ENCODE assay signal across 8 cellular contexts in genomic region chr2:70978388-70979357, GRCh38. TPM values are rescaled to one million over a fixed set of nuclear protein-coding genes. Genes with fewer than 3 reads are reported as not detected.
A peak's percentile ranks its signal among the peaks of the same experiment; 100 is the strongest.
DNase-seq lines count a peak whose midpoint lies in the region; ATAC-seq, FAIRE-seq and TF ChIP-seq lines count a peak whose summit lies in the region.

TSS of gene ANKRD53 (plus strand) at chr2:70978630. CDS start at chr2:70978646, 16 bp downstream.

- H3K4me3 Mint-ChIP-seq in T-cell: peak within 1 kb of the TSS; percentile 75 to 88 (median 86)

- H4K20me1 ChIP-seq in endothelial cell of umbilical vein (replicated peaks; ENCODE audit: control insufficient read depth, extremely low read depth, insufficient read depth, low read length): no peaks in the 10 kb centered on the region

- peaks cover 15 to 20% (median 18%) of the 10 kb centered on the region in 3 donors for H3K4me1 Mint-ChIP-seq in T-cell

- CTCF ChIA-PET in A673 (lab: Charles Lee): interaction anchor here (0.5 to 1.9 kb wide), 2 partner anchors 23 to 107 kb away, joined by 5 read pairs; no protein-coding TSS in a partner anchor
- CTCF ChIA-PET in T-cell (lab: Charles Lee): interaction anchor here (0.6 to 0.9 kb wide), 3 partner anchors 15 to 858 kb away, joined by 3 to 5 read pairs (median 3); no protein-coding TSS in a partner anchor
- CTCF ChIA-PET in endothelial cell of umbilical vein (lab: Charles Lee): interaction anchor here (0.6 to 3.9 kb wide), 11 partner anchors 13 to 675 kb away, joined by 3 to 49 read pairs (median 4); no protein-coding TSS in a partner anchor

- H3K79me2 ChIP-seq in endothelial cell of umbilical vein (ENCODE audit: control insufficient read depth, insufficient read depth, low read length): no peaks in the 10 kb centered on the region

- DNase-seq in A673 (ENCODE audit: low spot score) (no peak), GM20000 (ENCODE audit: low spot score) (peak; percentile 70), T-cell (peak in 4 of 34 experiments; percentile 14 to 27 (median 20)), endothelial cell of umbilical vein (ENCODE audit: low read depth, low spot score) (peak; percentile 29), midbrain (lab: John Stamatoyannopoulos, UW) (no peak)

- ATAC-seq in T-cell (replicated peaks in 1 of 4): peak in 3 of 4 experiments; percentile 17 to 58 (median 33)
- ATAC-seq in GM18520 (IDR thresholded peaks at IDR 0.05; ENCODE audit: unreplicated experiment): no peak
- no peak for ATAC-seq in GM21737 (IDR thresholded peaks at IDR 0.05; ENCODE audit: unreplicated experiment)

- peak; percentile 36 for TF ChIP-seq POLR2A in endothelial cell of umbilical vein (IDR thresholded peaks at IDR 0.05; ENCODE audit: low read depth, low read length)

- H3K9me3 Mint-ChIP-seq in T-cell: no peaks in the 10 kb centered on the region

- POLR2A ChIA-PET in A673 (lab: Charles Lee; ENCODE audit: low non-redundant PET): no interaction called here
- POLR2A ChIA-PET in T-cell (lab: Charles Lee): interaction anchor here in 1 of 2 donors (0.7 to 0.8 kb wide), 2 partner anchors 23 to 93 kb away, joined by 3 read pairs; no protein-coding TSS in a partner anchor
- POLR2A ChIA-PET in endothelial cell of umbilical vein (lab: Charles Lee): no interaction called here

- BruUV-seq in A673 (replicated peaks; lab: Mats Ljungman, UMichigan) (no TSS peak), endothelial cell of umbilical vein (replicated peaks; lab: Mats Ljungman, UMichigan) (no TSS peak)

- H3K27ac Mint-ChIP-seq in T-cell: peak within 1 kb of the TSS; percentile 81 to 82

- peak; percentile 44 for FAIRE-seq in endothelial cell of umbilical vein (lab: Jason Lieb, UNC)

- intact Hi-C loops in A673 (cut with micrococcal nuclease; ENCODE audit: unreplicated experiment): loop anchor here (10.0 kb wide), 1 partner anchor 114 kb away; no protein-coding TSS in a partner anchor
- intact Hi-C loops in endothelial cell of umbilical vein (cut with micrococcal nuclease): no loop called here

- H3K36me3 Mint-ChIP-seq in T-cell: no peaks in the 10 kb centered on the region

- no peak for TF ChIP-seq CTCF in A673 (conservative IDR thresholded peaks at IDR 0.05; ENCODE audit: low read depth, low read length)
- TF ChIP-seq CTCF in GM20000 (IDR thresholded peaks at IDR 0.05; ENCODE audit: extremely low read depth, missing control alignments): no peak
- no peak for TF ChIP-seq CTCF in endothelial cell of umbilical vein (IDR thresholded peaks at IDR 0.05; ENCODE audit: extremely low read depth in 1 of 2, insufficient read depth in 1 of 2, low read depth in 1 of 2, low read length in 2 of 2)

- H3K27me3 Mint-ChIP-seq in T-cell: peaks cover 0 to 2% of the 10 kb centered on the region in 2 donors

- H3K36me3 ChIP-seq in A673 (ENCODE audit: insufficient read depth, low read length, poor library complexity, severe bottlenecking): no peaks in the 10 kb centered on the region
- no peaks in the 10 kb centered on the region for H3K36me3 ChIP-seq in endothelial cell of umbilical vein (ENCODE audit: control insufficient read depth in 2 of 2, extremely low read depth in 1 of 2, insufficient read depth in 2 of 2, low read length in 2 of 2)
- H3K36me3 ChIP-seq in mucosa of rectum (ENCODE audit: control insufficient read depth in 2 of 2, insufficient read depth in 2 of 2, low read length in 2 of 2): peaks cover 0 to 3% of the 10 kb centered on the region in 2 donors

- peak within 1 kb of the TSS; percentile 78 for H3K4me2 ChIP-seq in endothelial cell of umbilical vein (ENCODE audit: insufficient read depth, low read length)

- no peaks in the 10 kb centered on the region for H3K9me1 ChIP-seq in endothelial cell of umbilical vein (replicated peaks; ENCODE audit: control insufficient read depth, extremely low read depth, insufficient read depth, low read length)

- H3K27ac ChIP-seq in A673 (ENCODE audit: low read depth, low read length, poor library complexity, severe bottlenecking) (peak within 1 kb of the TSS; percentile 22), endothelial cell of umbilical vein (ENCODE audit: insufficient read depth, low read depth, low read length) (peak within 1 kb of the TSS; percentile 85), mucosa of rectum (ENCODE audit: low read depth in 2 of 2, low read length in 2 of 2) (peak within 1 kb of the TSS; percentile 80 to 85)

- H3K9me3 ChIP-seq in A673 (ENCODE audit: low read depth, low read length, poor library complexity, severe bottlenecking): no peaks in the 10 kb centered on the region
- H3K9me3 ChIP-seq in endothelial cell of umbilical vein (replicated peaks; ENCODE audit: control insufficient read depth, insufficient read depth, low read length): no peaks in the 10 kb centered on the region
- H3K9me3 ChIP-seq in mucosa of rectum (ENCODE audit: control insufficient read depth in 2 of 2, low read length in 2 of 2): no peaks in the 10 kb centered on the region

- dilution Hi-C loops in endothelial cell of umbilical vein (cut with MboI; ENCODE audit: extremely low pct_ligation_motif_present, low sequenced_read_pairs): no loop called here

- H3K4me1 ChIP-seq in A673 (ENCODE audit: insufficient read depth, low read length, poor library complexity, severe bottlenecking) (peaks cover 4% of the 10 kb centered on the region), endothelial cell of umbilical vein (ENCODE audit: control insufficient read depth, extremely low read depth, insufficient read depth, low read length) (peaks cover 13% of the 10 kb centered on the region), mucosa of rectum (ENCODE audit: control insufficient read depth in 2 of 2, insufficient read depth in 2 of 2, low read length in 2 of 2) (peaks cover 6 to 11% of the 10 kb centered on the region in 2 donors)

- H3K9ac ChIP-seq in endothelial cell of umbilical vein (replicated peaks; ENCODE audit: extremely low read depth, insufficient read depth, low read length) (peak within 1 kb of the TSS; percentile 35), mucosa of rectum (ENCODE audit: low read depth in 1 of 2, low read length in 2 of 2) (peak within 1 kb of the TSS in 1 of 2 donors; percentile 63)

- H3K27me3 ChIP-seq in A673 (replicated peaks; ENCODE audit: insufficient read depth, low read depth, low read length, poor library complexity): no peaks in the 10 kb centered on the region
- H3K27me3 ChIP-seq in endothelial cell of umbilical vein (ENCODE audit: control insufficient read depth in 2 of 2, insufficient read depth in 2 of 2, low read length in 2 of 2): peaks cover 5 to 6% of the 10 kb centered on the region in 2 experiments
- H3K27me3 ChIP-seq in mucosa of rectum (ENCODE audit: control insufficient read depth in 2 of 2, insufficient read depth in 2 of 2, low read length in 2 of 2): no peaks in the 10 kb centered on the region

- H2AFZ ChIP-seq in endothelial cell of umbilical vein (ENCODE audit: low read depth, low read length): peak within 1 kb of the TSS; percentile 98

- peak within 1 kb of the TSS; percentile 50 for H3K4me3 ChIP-seq in A673 (ENCODE audit: low read depth, low read length, poor library complexity, severe bottlenecking)
- H3K4me3 ChIP-seq in endothelial cell of umbilical vein (replicated peaks in 1 of 3; ENCODE audit: insufficient read depth in 1 of 3, low read depth in 1 of 3, low read length in 3 of 3): peak within 1 kb of the TSS; percentile 31 to 56 (median 55)
- peak within 1 kb of the TSS; percentile 70 to 80 for H3K4me3 ChIP-seq in mucosa of rectum (ENCODE audit: low read length in 2 of 2)

TF ChIP-seq in endothelial cell of umbilical vein, 7 proteins besides CTCF, POLR2A, EP300 and RAD21:
- TF ChIP-seq POLR2AphosphoS5 (IDR thresholded peaks at IDR 0.05; ENCODE audit: insufficient read depth, low read depth, low read length) (no peak), FOS (IDR thresholded peaks at IDR 0.05; ENCODE audit: borderline replicate concordance, insufficient read depth, low read length) (no peak), EZH2 (IDR thresholded peaks at IDR 0.05; ENCODE audit: borderline replicate concordance, low read depth, low read length, severe bottlenecking) (no peak), MYC (IDR thresholded peaks at IDR 0.05; ENCODE audit: low read depth, low read length) (no peak), JUN (IDR thresholded peaks at IDR 0.05; ENCODE audit: borderline replicate concordance, insufficient read depth, insufficient read length, low read depth) (no peak), GATA2 (IDR thresholded peaks at IDR 0.05; ENCODE audit: insufficient read depth, insufficient read length, low read depth, low read length) (no peak)
- TF ChIP-seq, protein P1, sequence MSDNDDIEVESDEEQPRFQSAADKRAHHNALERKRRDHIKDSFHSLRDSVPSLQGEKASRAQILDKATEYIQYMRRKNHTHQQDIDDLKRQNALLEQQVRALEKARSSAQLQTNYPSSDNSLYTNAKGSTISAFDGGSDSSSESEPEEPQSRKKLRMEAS (IDR thresholded peaks at IDR 0.05; ENCODE audit: insufficient read depth, insufficient read length): no peak

RNA-seq across cellular contexts. Expression of gene ANKRD53, which starts in this region (rescaled TPM):
- total RNA-seq in A673 (2021) (0.50 and 0.64 TPM in 2 replicates), T-cell (under 1 TPM in 4 of 5 donors, not detected in 1; 0.20 to 0.88 (median 0.45) TPM), endothelial cell of umbilical vein (1.3 and 2.2 TPM in 2 replicates)
- polyA plus RNA-seq in endothelial cell of umbilical vein: 1.4 and 1.7 TPM in 2 replicates
- 1.1 and 1.4 TPM in 2 replicates for polyA plus RNA-seq in endothelial cell of umbilical vein (2011; cell fraction: cytosol; rRNA removed)
- 2.2 and 5.0 TPM in 2 replicates for polyA plus RNA-seq in endothelial cell of umbilical vein (2011; cell fraction: nucleus; rRNA removed)
- 0.79 and 1.2 TPM in 2 replicates for polyA plus RNA-seq in endothelial cell of umbilical vein (2012)
- 1.6 and 1.7 TPM in 2 replicates for polyA minus RNA-seq in endothelial cell of umbilical vein
- polyA minus RNA-seq in endothelial cell of umbilical vein (2011; cell fraction: cytosol; rRNA and poly(A)+ RNA removed): not detected
- polyA minus RNA-seq in endothelial cell of umbilical vein (2011; cell fraction: nucleus; rRNA and poly(A)+ RNA removed): 3.4 and 3.5 TPM in 2 replicates

Comparison
In these comparisons a context has a peak if more than half of its experiments do, and no peak if none do; other contexts are left out.
1. Peak in ATAC-seq in T-cell; RNA of the gene not detected or under 1 TPM.
2. DNase-seq: peak in GM20000 (single experiment) and endothelial cell of umbilical vein (single experiment); none in A673 (single experiment) and midbrain (single experiment).
3. H3K27ac ChIP-seq: peak in every context shown above with its lines; median percentile 85 in endothelial cell of umbilical vein; 82 in mucosa of rectum; 22 in A673.
4. Peak in every context shown above with its lines, with median percentiles within 50 percentile points of each other: H3K4me3 ChIP-seq.